26 cellular contexts compared by ENCODE assay signal in genomic region chr2:151183072-151183580, GRCh38.
"Had no signal": no experiment of that assay in that cellular context is flagged by ENCODE, and none has a peak within 500 bp of the region (broad histone marks: within the 10 kb centered on the region; RNA-seq: fewer than 3 reads in every experiment).

No MANE protein-coding gene starts in this region.

- H3K27ac Mint-ChIP-seq: activated CD8-positive, alpha-beta memory T cell treated with anti-CD3 and anti-CD28 coated beads, Interleukin-2, amount 10 ng/mL, durations not matched to agents 7 days and 5 days; activated naive CD4-positive, alpha-beta T cell treated with anti-CD3 and anti-CD28 coated beads, Interleukin-2, amount 50 U/mL, for 24 hours; activated T-cell treated with anti-CD3 and anti-CD28 coated beads, Interleukin-2, amount 50 U/mL, for 24 hours; activated T-helper 1 cell treated with anti-CD3 and anti-CD28 coated beads, Interleukin-12 subunit alpha, Interleukin-12 subunit beta, Interleukin-2, Interleukin-4 antibody, amounts not matched to agents 30 ng/mL and 10 ng/mL and 1 ng/mL, durations not matched to agents 14 hours and 24 hours and 36 hours; WTC11 had no signal

- H3K36me3 ChIP-seq: breast epithelium had no signal

- H3K4me1 Mint-ChIP-seq: activated CD8-positive, alpha-beta memory T cell treated with anti-CD3 and anti-CD28 coated beads, Interleukin-2, amount 10 ng/mL, durations not matched to agents 7 days and 5 days; activated naive CD4-positive, alpha-beta T cell treated with anti-CD3 and anti-CD28 coated beads, Interleukin-2, amount 50 U/mL, for 24 hours had no signal

- H3K9me3 Mint-ChIP-seq: activated naive CD4-positive, alpha-beta T cell treated with anti-CD3 and anti-CD28 coated beads, Interleukin-2, amount 50 U/mL, for 24 hours; activated T-cell treated with anti-CD3 and anti-CD28 coated beads, Interleukin-2, amount 50 U/mL, for 24 hours; activated T-helper 1 cell treated with anti-CD3 and anti-CD28 coated beads, Interleukin-12 subunit alpha, Interleukin-12 subunit beta, Interleukin-2, Interleukin-4 antibody, amounts not matched to agents 30 ng/mL and 10 ng/mL and 1 ng/mL, durations not matched to agents 14 hours and 24 hours and 36 hours; WTC11 had no signal

- H3K9me3 ChIP-seq: breast epithelium had no signal

- H3K27ac ChIP-seq: breast epithelium, SK-N-MC had no signal

- H3K4me3 ChIP-seq: breast epithelium, SK-N-MC had no signal

- H3K4me3 Mint-ChIP-seq: activated CD8-positive, alpha-beta memory T cell treated with anti-CD3 and anti-CD28 coated beads, Interleukin-2, amount 10 ng/mL, durations not matched to agents 7 days and 5 days; activated naive CD4-positive, alpha-beta T cell treated with anti-CD3 and anti-CD28 coated beads, Interleukin-2, amount 50 U/mL, for 24 hours; activated T-cell treated with anti-CD3 and anti-CD28 coated beads, Interleukin-2, amount 50 U/mL, for 24 hours; activated T-helper 1 cell treated with anti-CD3 and anti-CD28 coated beads, Interleukin-12 subunit alpha, Interleukin-12 subunit beta, Interleukin-2, Interleukin-4 antibody, amounts not matched to agents 30 ng/mL and 10 ng/mL and 1 ng/mL, durations not matched to agents 14 hours and 24 hours and 36 hours; WTC11 had no signal

- H3K36me3 Mint-ChIP-seq: activated CD8-positive, alpha-beta memory T cell treated with anti-CD3 and anti-CD28 coated beads, Interleukin-2, amount 10 ng/mL, durations not matched to agents 7 days and 5 days; activated naive CD4-positive, alpha-beta T cell treated with anti-CD3 and anti-CD28 coated beads, Interleukin-2, amount 50 U/mL, for 24 hours; WTC11 had no signal

- H3K27me3 ChIP-seq: breast epithelium had no signal

- ATAC-seq: activated CD8-positive, alpha-beta memory T cell treated with anti-CD3 and anti-CD28 coated beads, Interleukin-2, amount 10 ng/mL, durations not matched to agents 7 days and 5 days; Panc1; Right ventricle myocardium inferior; WTC11 had no signal

- H3K4me1 ChIP-seq: breast epithelium had no signal

- DNase-seq: activated CD4-positive, alpha-beta T cell treated with anti-CD3 and anti-CD28 coated beads for 48 hours; activated CD4-positive, alpha-beta T cell treated with anti-CD3 and anti-CD28 coated beads, Interleukin-2, amount 50 U/mL, for 48 hours; activated CD4-positive, CD25-positive, alpha-beta regulatory T cell treated with anti-CD3 and anti-CD28 coated beads, Interleukin-2, amount 50 U/mL, for 72 hours; activated CD8-positive, alpha-beta memory T cell treated with anti-CD3 and anti-CD28 coated beads, Interleukin-2, amount 10 ng/mL, durations not matched to agents 7 days and 5 days; activated effector memory CD4-positive, alpha-beta T cell treated with Interleukin-2 at 50 U/mL for 16 hours; activated naive CD4-positive, alpha-beta T cell; activated T-cell treated with anti-CD3 and anti-CD28 coated beads, Interleukin-2, amount 50 U/mL, for 24 hours; aorta; caudate nucleus; MM.1S; NCI-H1105 treated with DMSO at 0.1 percent for 48 hours; NCI-H2029; NCI-H2107; NCI-H2171 treated with DMSO at 0.1 percent for 48 hours; NCI-H510A treated with DMSO at 0.1 percent for 48 hours; NCI-H774; NK-92 treated with Interleukin-12 subunit alpha and Interleukin-12 subunit beta, amount 100 ng/mL, for 24 hours; OCI-M1; RPMI8226 had no signal
